1 cellular context compared by ENCODE assay signal in genomic region chr19:55654323-55654832, GRCh38.
TF ChIP-seq lines count a peak whose summit lies in the region.

No MANE protein-coding gene starts in this region.

TF ChIP-seq in H1, 55 proteins besides CTCF, POLR2A, EP300 and RAD21:
- no peak for TF ChIP-seq E2F6 (IDR thresholded peaks at IDR 0.05)
- TF ChIP-seq ZNF274 (IDR thresholded peaks at IDR 0.05; ENCODE audit: borderline replicate concordance, extremely low read depth, low read length) = no peak
- peak; percentile 8 for TF ChIP-seq KDM4A (IDR thresholded peaks at IDR 0.05; ENCODE audit: low read depth, low read length, severe bottlenecking)
- peak; percentile 70; the same call in 1 of the 2 replicates for TF ChIP-seq GABPA (IDR thresholded peaks at IDR 0.05; ENCODE audit: borderline replicate concordance, insufficient read depth, low read length)
- peak; percentile 91; the same call in 1 of the 2 replicates for TF ChIP-seq SP4 (IDR thresholded peaks at IDR 0.05; ENCODE audit: low read length)
- 0 out of 2 replicates have a peak, but pooled peaks have one; percentile 18 for TF ChIP-seq SP1 (IDR thresholded peaks at IDR 0.05; ENCODE audit: low read depth, low read length)
